9 cellular contexts compared by ENCODE assay signal in the genomic region with DNA sequence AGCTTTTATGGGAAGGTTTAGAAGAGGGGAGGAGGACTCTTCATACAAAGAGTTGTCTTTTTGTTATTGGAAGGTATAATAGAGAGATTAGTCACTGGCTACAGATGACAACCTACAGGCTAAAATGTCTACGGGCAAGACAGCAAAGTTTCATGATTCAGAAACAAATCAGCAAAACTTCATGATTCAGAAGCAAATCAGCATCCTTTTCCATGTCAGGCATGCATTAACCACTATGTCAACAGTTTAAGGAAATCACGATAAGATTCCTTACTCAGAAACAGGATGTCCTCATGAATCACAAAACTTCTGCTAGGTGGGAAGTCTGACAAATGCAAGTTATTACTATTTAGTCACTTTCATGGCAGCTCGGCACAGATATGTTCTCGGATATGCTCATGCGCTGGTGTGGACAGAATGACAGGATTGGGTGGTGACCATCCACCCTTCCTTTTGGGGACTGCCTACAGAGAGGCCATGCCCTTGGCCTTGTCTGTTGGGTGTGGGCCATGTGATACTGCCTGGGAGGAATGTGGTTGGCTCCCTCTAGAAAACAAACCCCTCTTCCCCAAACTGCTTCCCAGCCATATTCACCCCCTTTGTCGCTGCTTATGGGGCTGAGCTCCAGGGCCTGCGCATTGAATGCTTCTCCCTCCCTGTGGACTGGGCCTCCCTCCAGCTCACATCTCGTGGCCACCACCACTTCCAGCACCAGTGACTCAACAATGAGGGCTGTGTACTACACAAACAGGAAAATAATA. TPM values are rescaled to one million over a fixed set of nuclear protein-coding genes. Genes with fewer than 3 reads are reported as not detected.
DNase-seq lines count a peak whose midpoint lies in the region; ATAC-seq, FAIRE-seq and TF ChIP-seq lines count a peak whose summit lies in the region.
"Had no signal": no experiment of that assay in that cellular context is flagged by ENCODE, and none has a peak within 500 bp of the region (broad histone marks: within the 10 kb centered on the region; RNA-seq: fewer than 3 reads in every experiment).

No MANE protein-coding gene starts in this region.

- H3K9me3 Mint-ChIP-seq in naive thymus-derived CD8-positive, alpha-beta T cell, result peaks cover 0 to 9% (median 3%) of the 10 kb centered on the region in 9 donors

- no peak for ATAC-seq in HG02623 (IDR thresholded peaks at IDR 0.05; ENCODE audit: unreplicated experiment)
- ATAC-seq in naive thymus-derived CD8-positive, alpha-beta T cell, result no peak

- no peaks in the 10 kb centered on the region for H3K4me1 Mint-ChIP-seq in naive thymus-derived CD8-positive, alpha-beta T cell

- peak overlapping the region; percentile 65 for H3K4me2 ChIP-seq in keratinocyte (ENCODE audit: control insufficient read depth, extremely low read depth, insufficient read depth, low read depth, low read length)

- POLR2A ChIA-PET in naive thymus-derived CD8-positive, alpha-beta T cell (lab: Charles Lee), result no interaction called here

- H3K27ac ChIP-seq in keratinocyte (ENCODE audit: control insufficient read depth, insufficient read depth, low read length), result peak overlapping the region; percentile 99
- H3K27ac ChIP-seq in stomach smooth muscle (ENCODE audit: low read length), result peak overlapping the region; percentile 66

- no peaks in the 10 kb centered on the region for H3K79me2 ChIP-seq in keratinocyte (ENCODE audit: control insufficient read depth, insufficient read depth, low read length)

- H3K36me3 ChIP-seq in keratinocyte (ENCODE audit: control insufficient read depth in 2 of 2, extremely low read depth in 1 of 2, insufficient read depth in 2 of 2, low read length in 2 of 2) (peaks cover 0 to 2% of the 10 kb centered on the region in 2 experiments), stomach smooth muscle (ENCODE audit: control insufficient read depth in 2 of 2, insufficient read depth in 2 of 2, low read length in 2 of 2) (no peaks in the 10 kb centered on the region)

- H3K27me3 ChIP-seq in keratinocyte (ENCODE audit: control insufficient read depth, extremely low read depth, insufficient read depth, low read length) (no peaks in the 10 kb centered on the region), stomach smooth muscle (ENCODE audit: control insufficient read depth in 1 of 2, insufficient read depth in 2 of 2, low read length in 2 of 2) (no peaks in the 10 kb centered on the region)

- no peak overlapping the region for H3K4me3 Mint-ChIP-seq in naive thymus-derived CD8-positive, alpha-beta T cell
- H3K4me3 Mint-ChIP-seq: activated naive CD8-positive, alpha-beta T cell had no signal

- H4K20me1 ChIP-seq in keratinocyte (ENCODE audit: control insufficient read depth, extremely low read depth, insufficient read depth, low read length), result no peaks in the 10 kb centered on the region

- H3K4me1 ChIP-seq in keratinocyte (ENCODE audit: control insufficient read depth, extremely low read depth, insufficient read depth, low read length), result peaks cover 71% of the 10 kb centered on the region
- H3K4me1 ChIP-seq in stomach smooth muscle (ENCODE audit: control insufficient read depth, insufficient read depth, low read length), result peaks cover 30% of the 10 kb centered on the region

- dilution Hi-C loops in keratinocyte (cut with MboI; ENCODE audit: extremely low pct_ligation_motif_present, low sequenced_read_pairs), result no loop called here

- H2AFZ ChIP-seq in keratinocyte (ENCODE audit: control insufficient read depth, low read length), result peak overlapping the region; percentile 38

- peak; percentile 83 for DNase-seq in HT-29 (ENCODE audit: low spot score)
- DNase-seq in astrocyte of the hippocampus (ENCODE audit: low read depth, low spot score), result peak; percentile 91
- peak; percentile 96 for DNase-seq in keratinocyte (ENCODE audit: low read depth, low spot score)
- no peak for DNase-seq in iPS-NIHi7 (ENCODE audit: extremely low spot score)
- DNase-seq in NCI-H1048 (lab: John Stamatoyannopoulos, UW), result no peak
- DNase-seq in naive thymus-derived CD8-positive, alpha-beta T cell, result no peak

- peaks cover 6 to 12% (median 10%) of the 10 kb centered on the region in 5 donors for H3K27me3 Mint-ChIP-seq in naive thymus-derived CD8-positive, alpha-beta T cell

- H3K9me1 ChIP-seq in keratinocyte (ENCODE audit: control insufficient read depth, extremely low read depth, insufficient read depth, low read length), result no peaks in the 10 kb centered on the region

- H3K36me3 Mint-ChIP-seq in naive thymus-derived CD8-positive, alpha-beta T cell, result peaks cover 0 to 5% (median 4%) of the 10 kb centered on the region in 3 donors
- H3K36me3 Mint-ChIP-seq: activated naive CD8-positive, alpha-beta T cell had no signal

- FAIRE-seq in keratinocyte (lab: Jason Lieb, UNC), result peak; percentile 93

- H3K4me3 ChIP-seq in keratinocyte (ENCODE audit: control insufficient read depth in 2 of 3, extremely low read depth in 1 of 3, insufficient read depth in 2 of 3, low read depth in 1 of 3, low read length in 3 of 3) (peak overlapping the region in 2 of 3 experiments; percentile 7 to 36), stomach smooth muscle (ENCODE audit: low read length in 2 of 2) (no peak overlapping the region)

- no peak overlapping the region for H3K27ac Mint-ChIP-seq in naive thymus-derived CD8-positive, alpha-beta T cell
- H3K27ac Mint-ChIP-seq: activated naive CD8-positive, alpha-beta T cell had no signal

- H3K9me3 ChIP-seq in keratinocyte (ENCODE audit: control insufficient read depth, low read depth, low read length) (no peaks in the 10 kb centered on the region), stomach smooth muscle (ENCODE audit: control insufficient read depth in 2 of 2, low read length in 2 of 2) (peaks cover 0 to 3% of the 10 kb centered on the region in 2 donors)

- H3K9ac ChIP-seq in keratinocyte (ENCODE audit: control insufficient read depth, extremely low read depth, insufficient read depth, low read length), result peak overlapping the region; percentile 79
- no peak overlapping the region for H3K9ac ChIP-seq in stomach smooth muscle (ENCODE audit: low read length in 2 of 2)

- no peak for TF ChIP-seq CTCF in keratinocyte (optimal IDR thresholded peaks at IDR 0.05 in 1 of 3, IDR thresholded peaks at IDR 0.05 in 1 of 3, conservative IDR thresholded peaks at IDR 0.05 in 1 of 3; ENCODE audit: extremely low read depth in 1 of 3, insufficient read depth in 2 of 3, low read length in 3 of 3)

RNA-seq across cellular contexts. Expression of gene C11orf91, which starts 10.2 kb away (rescaled TPM):
- 0.31 TPM in 1 of 2 replicates, not detected in the other for total RNA-seq in HT-29 (2014; rRNA removed; shearing (Covaris generic))
- polyA plus RNA-seq in keratinocyte, result 0.10 to 0.16 TPM (median 0.10 TPM) in 3 replicates
- not detected for polyA plus RNA-seq in keratinocyte (2011; ENCODE audit: low read depth)
- polyA plus RNA-seq in keratinocyte (2011; cell fraction: cytosol; rRNA removed), result not detected in 2 replicates
- polyA plus RNA-seq in keratinocyte (2011; cell fraction: nucleus; rRNA removed), result 0.36 TPM in 1 of 2 replicates, not detected in the other
- 0.18 TPM in 1 of 2 replicates, not detected in the other for polyA plus RNA-seq in keratinocyte (2012; ENCODE audit: low replicate concordance)
- polyA minus RNA-seq in keratinocyte, result not detected in 3 replicates
- polyA minus RNA-seq in keratinocyte (2011; cell fraction: cytosol; rRNA and poly(A)+ RNA removed), result not detected
- polyA minus RNA-seq in keratinocyte (2011; cell fraction: nucleus; rRNA and poly(A)+ RNA removed), result 1.2 TPM in 1 of 2 replicates, not detected in the other
- under 1 TPM in 1 of 2 experiments, not detected in 1; 0.47 TPM for total RNA-seq in naive thymus-derived CD8-positive, alpha-beta T cell
- polyA plus RNA-seq in naive thymus-derived CD8-positive, alpha-beta T cell, result not detected

RNA-seq across cellular contexts. Expression of gene CD59, which starts 45.8 kb away (rescaled TPM):
- 90.3 and 115 TPM in 2 replicates for total RNA-seq in HT-29 (2014; rRNA removed; shearing (Covaris generic))
- polyA plus RNA-seq in keratinocyte, result 1,349 to 1,804 TPM (median 1,403 TPM) in 3 replicates
- polyA plus RNA-seq in keratinocyte (2011; ENCODE audit: low read depth), result 138 TPM
- 1,041 and 1,596 TPM in 2 replicates for polyA plus RNA-seq in keratinocyte (2011; cell fraction: cytosol; rRNA removed)
- 1,467 and 1,504 TPM in 2 replicates for polyA plus RNA-seq in keratinocyte (2011; cell fraction: nucleus; rRNA removed)
- 746 and 1,053 TPM in 2 replicates for polyA plus RNA-seq in keratinocyte (2012; ENCODE audit: low replicate concordance)
- polyA minus RNA-seq in keratinocyte, result 691 to 1,393 TPM (median 1,095 TPM) in 3 replicates
- polyA minus RNA-seq in keratinocyte (2011; cell fraction: cytosol; rRNA and poly(A)+ RNA removed), result 314 TPM
- 626 and 1,149 TPM in 2 replicates for polyA minus RNA-seq in keratinocyte (2011; cell fraction: nucleus; rRNA and poly(A)+ RNA removed)
- total RNA-seq in naive thymus-derived CD8-positive, alpha-beta T cell, result 10 to 100 TPM; 59.0 to 66.8 TPM
- polyA plus RNA-seq in naive thymus-derived CD8-positive, alpha-beta T cell, result 10 to 100 TPM; 36.2 to 53.7 (median 47.5) TPM

Comparison
In these comparisons a context has a peak if more than half of its experiments do, and no peak if none do; other contexts are left out.
1. DNase-seq: peak in HT-29 (single experiment), astrocyte of the hippocampus (single experiment) and keratinocyte (single experiment); none in iPS-NIHi7 (single experiment), NCI-H1048 (single experiment) and naive thymus-derived CD8-positive, alpha-beta T cell (0 of 10).
2. H3K4me3 ChIP-seq: peak in keratinocyte (2 of 3); none in stomach smooth muscle (0 of 2).